In genomic region chr13:93959796-93960533, GRCh38 we compare ENCODE assay signal across 21 cellular contexts.
"Had no signal": no experiment of that assay in that cellular context is flagged by ENCODE, and none has a peak within 500 bp of the region (broad histone marks: within the 10 kb centered on the region; RNA-seq: fewer than 3 reads in every experiment).

No MANE protein-coding gene starts in this region.

- H3K4me2 ChIP-seq: hepatocyte, smooth muscle cell had no signal

- H3K4me3 ChIP-seq: hepatocyte, left ventricle myocardium inferior, smooth muscle cell, testis, vagina had no signal

- DNase-seq: activated CD4-positive, alpha-beta memory T cell treated with anti-CD3 and anti-CD28 coated beads for 36 hours; activated CD4-positive, alpha-beta T cell treated with anti-CD3 and anti-CD28 coated beads for 48 hours; activated naive CD4-positive, alpha-beta T cell treated with Interleukin-2 at 50 U/mL for 16 hours; activated naive CD8-positive, alpha-beta T cell treated with anti-CD3 and anti-CD28 coated beads for 36 hours; activated T-cell treated with anti-CD3 and anti-CD28 coated beads, Interleukin-2, amount 50 U/mL, for 48 hours; cerebellar nuclear complex; foreskin melanocyte; immature natural killer cell; left ventricle myocardium inferior; nephron progenitor cell; nucleus accumbens; stimulated activated CD4-positive, alpha-beta T cell treated with anti-CD3 and anti-CD28 coated beads, Interleukin-4, amount 100 ng/mL, for 1 hour; stimulated activated naive CD4-positive, alpha-beta T cell; T1000; testis had no signal

- H3K9me3 Mint-ChIP-seq: activated naive CD8-positive, alpha-beta T cell treated with anti-CD3 and anti-CD28 coated beads for 36 hours had no signal

- FAIRE-seq: bronchial epithelial cell had no signal

- H3K4me1 ChIP-seq: left ventricle myocardium inferior, testis, vagina had no signal

- H2AFZ ChIP-seq: hepatocyte had no signal

- H3K27me3 ChIP-seq: hepatocyte, testis, vagina had no signal

- H3K4me1 Mint-ChIP-seq: activated naive CD8-positive, alpha-beta T cell treated with anti-CD3 and anti-CD28 coated beads for 36 hours; immature natural killer cell had no signal

- H3K36me3 Mint-ChIP-seq: activated CD4-positive, alpha-beta memory T cell treated with anti-CD3 and anti-CD28 coated beads for 36 hours; activated naive CD8-positive, alpha-beta T cell treated with anti-CD3 and anti-CD28 coated beads for 36 hours; immature natural killer cell; type B pancreatic cell had no signal

- H3K27ac ChIP-seq: epithelial cell of prostate, hepatocyte, left ventricle myocardium inferior, testis, vagina had no signal

- H3K27ac Mint-ChIP-seq: activated CD4-positive, alpha-beta memory T cell treated with anti-CD3 and anti-CD28 coated beads for 36 hours; activated naive CD8-positive, alpha-beta T cell treated with anti-CD3 and anti-CD28 coated beads for 36 hours; immature natural killer cell; nephron progenitor cell; type B pancreatic cell had no signal

- H3K79me2 ChIP-seq: hepatocyte had no signal

- H3K4me3 Mint-ChIP-seq: activated CD4-positive, alpha-beta memory T cell treated with anti-CD3 and anti-CD28 coated beads for 36 hours; activated naive CD8-positive, alpha-beta T cell treated with anti-CD3 and anti-CD28 coated beads for 36 hours; immature natural killer cell; nephron progenitor cell; type B pancreatic cell had no signal

- H3K36me3 ChIP-seq: left ventricle myocardium inferior, vagina had no signal

- H3K9me3 ChIP-seq: testis, vagina had no signal

- H3K27me3 Mint-ChIP-seq: activated CD4-positive, alpha-beta memory T cell treated with anti-CD3 and anti-CD28 coated beads for 36 hours; type B pancreatic cell had no signal
